ENCODE assay signal across 13 cellular contexts in the genomic region with DNA sequence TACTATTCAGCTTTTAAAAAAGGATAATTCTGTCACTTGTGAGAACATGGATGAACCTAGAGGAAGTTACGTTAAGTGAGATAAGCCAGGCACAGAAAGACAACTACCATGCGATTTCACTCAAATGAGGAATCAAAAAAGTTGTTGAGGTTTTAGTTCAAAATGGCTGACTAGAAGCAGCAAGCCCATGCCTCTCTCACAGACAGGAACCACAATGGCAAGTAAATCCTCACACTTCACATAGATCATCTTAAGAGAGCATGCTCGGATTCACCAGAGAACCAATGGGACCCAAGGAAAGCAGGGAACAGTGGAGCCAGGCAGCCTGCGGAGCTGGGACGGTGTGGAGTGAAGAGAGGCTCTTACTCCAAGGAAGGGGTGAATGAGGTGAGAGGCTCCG.
"Had no signal": no experiment of that assay in that cellular context is flagged by ENCODE, and none has a peak within 500 bp of the region (broad histone marks: within the 10 kb centered on the region; RNA-seq: fewer than 3 reads in every experiment).

No MANE protein-coding gene starts in this region.

- H3K9me3 ChIP-seq: adrenal gland, pancreas had no signal

- DNase-seq: activated CD4-positive, alpha-beta T cell treated with anti-CD3 and anti-CD28 coated beads for 4 hours; activated naive CD4-positive, alpha-beta T cell treated with anti-CD3 and anti-CD28 coated beads, Interleukin-2, amount 50 U/mL, for 16 hours; adrenal gland; caudate nucleus; cortex of kidney; effector CD8-positive, alpha-beta T cell; hippocampal formation; kidney glomerular epithelial cell; pancreas; stimulated activated CD4-positive, alpha-beta T cell treated with anti-CD3 and anti-CD28 coated beads, Interleukin-4, amount 100 ng/mL, for 24 hours had no signal

- H3K27ac ChIP-seq: adrenal gland, epithelial cell of prostate, pancreas, VCaP had no signal

- ATAC-seq: activated T-helper 17 cell treated with anti-CD3 and anti-CD28 coated beads, Interleukin-2, amount 50 U/mL, for 72 hours had no signal

- H3K36me3 ChIP-seq: adrenal gland, pancreas had no signal

- H3K4me3 ChIP-seq: adrenal gland, pancreas had no signal

- H3K4me1 ChIP-seq: adrenal gland, pancreas had no signal

- H3K27me3 ChIP-seq: adrenal gland, pancreas had no signal
